In genomic region chr22:32157632-32158031, GRCh38 we compare ENCODE assay signal across 6 cellular contexts. TPM values are rescaled to one million over a fixed set of nuclear protein-coding genes. Genes with fewer than 3 reads are reported as not detected.
"Had no signal": no experiment of that assay in that cellular context is flagged by ENCODE, and none has a peak within 500 bp of the region (broad histone marks: within the 10 kb centered on the region; RNA-seq: fewer than 3 reads in every experiment).

No MANE protein-coding gene starts in this region.

RNA-seq across cellular contexts. Expression of gene C22orf42, which starts 1.5 kb away (rescaled TPM):
- total RNA-seq: M059J, PC-3, Peyer's patch, Right ventricle myocardium superior, SJSA1 had no signal
- polyA plus RNA-seq: SK-N-SH had no signal

RNA-seq across cellular contexts. Expression of gene RFPL2, which starts 47.2 kb away (rescaled TPM):
- total RNA-seq: M059J, PC-3, Peyer's patch, Right ventricle myocardium superior, SJSA1 had no signal
